ENCODE assay signal across 23 cellular contexts in genomic region chr7:81170291-81170690, GRCh38.
DNase-seq lines count a peak whose midpoint lies in the region; ATAC-seq, FAIRE-seq and TF ChIP-seq lines count a peak whose summit lies in the region.
"Had no signal": no experiment of that assay in that cellular context is flagged by ENCODE, and none has a peak within 500 bp of the region (broad histone marks: within the 10 kb centered on the region; RNA-seq: fewer than 3 reads in every experiment).

No MANE protein-coding gene starts in this region.

- H3K9me3 Mint-ChIP-seq in activated CD4-positive, alpha-beta memory T cell treated with anti-CD3 and anti-CD28 coated beads, Interleukin-2, amount 10 ng/mL, durations not matched to agents 7 days and 5 days: peaks cover 4% of the 10 kb centered on the region

- H3K27me3 ChIP-seq in Panc1 (ENCODE audit: control insufficient read depth, insufficient read depth, low read length) (no peaks in the 10 kb centered on the region), H1 (replicated peaks in 1 of 4; ENCODE audit: control insufficient read depth in 3 of 4, extremely low read depth in 1 of 4, insufficient read depth in 3 of 4, low read length in 3 of 4) (no peaks in the 10 kb centered on the region), skeletal muscle satellite cell (ENCODE audit: control insufficient read depth, insufficient read depth, low read length) (no peaks in the 10 kb centered on the region)

- H4K91ac ChIP-seq in H1 (replicated peaks; ENCODE audit: insufficient read length, low read length): no peak overlapping the region

- no peak overlapping the region for H3K4me3 Mint-ChIP-seq in activated CD4-positive, alpha-beta memory T cell treated with anti-CD3 and anti-CD28 coated beads, Interleukin-2, amount 10 ng/mL, durations not matched to agents 7 days and 5 days

- no peak for ATAC-seq in Panc1
- ATAC-seq: GM12878 had no signal

- intact Hi-C loops in Panc1 (cut with micrococcal nuclease; ENCODE audit: unreplicated experiment): loop anchor here (5.0 kb wide), 1 partner anchor 248 kb away; no protein-coding TSS in a partner anchor

- H3K4me1 ChIP-seq in Panc1 (ENCODE audit: control insufficient read depth, insufficient read depth, low read length) (peaks cover 21% of the 10 kb centered on the region), H1 (replicated peaks in 1 of 4; ENCODE audit: control insufficient read depth in 3 of 4, insufficient read depth in 4 of 4, low read length in 3 of 4) (peaks cover 0 to 4% (median 0%) of the 10 kb centered on the region in 4 experiments; a peak in 1 of 7 replicates), skeletal muscle satellite cell (ENCODE audit: control insufficient read depth, insufficient read depth, low read length) (peaks cover 28% of the 10 kb centered on the region)

- H3K79me2 ChIP-seq in H1 (ENCODE audit: control insufficient read depth in 1 of 2, insufficient read depth in 2 of 2, low read length in 2 of 2): no peaks in the 10 kb centered on the region

- POLR2A ChIA-PET in Panc1 (lab: Charles Lee) (no interaction called here), H1 (lab: Charles Lee; ENCODE audit: partially characterized antibody) (no interaction called here)
- POLR2A ChIA-PET in activated CD4-positive, alpha-beta memory T cell treated with anti-CD3 and anti-CD28 coated beads, Interleukin-2, amount 10 ng/mL, durations not matched to agents 7 days and 5 days (lab: Charles Lee): no interaction called here

- H3K27ac ChIP-seq in Panc1 (ENCODE audit: low read length): peak overlapping the region; percentile 86
- no peak overlapping the region for H3K27ac ChIP-seq in H1 (ENCODE audit: low read depth, low read length)
- H3K27ac ChIP-seq: RWPE1 had no signal

- H2BK20ac ChIP-seq in H1 (ENCODE audit: low read length): no peak overlapping the region

- no peaks in the 10 kb centered on the region for H4K20me1 ChIP-seq in H1 (replicated peaks in 1 of 2; ENCODE audit: control insufficient read depth in 1 of 2, insufficient read depth in 2 of 2, low read length in 2 of 2)

- CTCF ChIA-PET in Panc1 (lab: Charles Lee) (no interaction called here), H1 (lab: Charles Lee; ENCODE audit: partially characterized antibody) (no interaction called here)
- CTCF ChIA-PET in activated CD4-positive, alpha-beta memory T cell treated with anti-CD3 and anti-CD28 coated beads, Interleukin-2, amount 10 ng/mL, durations not matched to agents 7 days and 5 days (lab: Charles Lee): no interaction called here

- H3K56ac ChIP-seq in H1 (replicated peaks; ENCODE audit: insufficient read length, low read depth, low read length): no peak overlapping the region

- H3K27ac Mint-ChIP-seq in activated CD4-positive, alpha-beta memory T cell treated with anti-CD3 and anti-CD28 coated beads, Interleukin-2, amount 10 ng/mL, durations not matched to agents 7 days and 5 days: no peak overlapping the region

- no peak overlapping the region for H4K5ac ChIP-seq in H1 (ENCODE audit: insufficient read length, low read depth, low read length)

- H3K4me3 ChIP-seq in Panc1 (ENCODE audit: low read depth in 2 of 2, low read length in 2 of 2) (no peak overlapping the region), H1 (ENCODE audit: extremely low read depth in 1 of 4, insufficient read depth in 2 of 4, low read depth in 3 of 4, low read length in 4 of 4) (no peak overlapping the region), skeletal muscle satellite cell (ENCODE audit: low read length) (no peak overlapping the region)
- H3K4me3 ChIP-seq: GM12878 had no signal

- H3K23ac ChIP-seq in H1 (ENCODE audit: insufficient read length): no peak overlapping the region

- H3K4me1 Mint-ChIP-seq in activated CD4-positive, alpha-beta memory T cell treated with anti-CD3 and anti-CD28 coated beads, Interleukin-2, amount 10 ng/mL, durations not matched to agents 7 days and 5 days: no peaks in the 10 kb centered on the region

- TF ChIP-seq RAD21 in H1 (IDR thresholded peaks at IDR 0.05 in 1 of 2, conservative IDR thresholded peaks at IDR 0.05 in 1 of 2; ENCODE audit: low read depth in 2 of 2, low read length in 2 of 2): no peak

- H3K27me3 Mint-ChIP-seq in activated CD4-positive, alpha-beta memory T cell treated with anti-CD3 and anti-CD28 coated beads, Interleukin-2, amount 10 ng/mL, durations not matched to agents 7 days and 5 days: no peaks in the 10 kb centered on the region

- H2BK15ac ChIP-seq in H1 (ENCODE audit: low read length): no peak overlapping the region

- H3K4me2 ChIP-seq in H1 (ENCODE audit: insufficient read depth in 1 of 2, low read depth in 2 of 2, low read length in 2 of 2) (no peak overlapping the region), skeletal muscle satellite cell (ENCODE audit: low read length) (peak overlapping the region; percentile 21)

- no peak overlapping the region for H2BK5ac ChIP-seq in H1 (ENCODE audit: low read depth, low read length)

- no peak overlapping the region for H4K8ac ChIP-seq in H1 (ENCODE audit: extremely low read depth, insufficient read depth, low read length)

- no peaks in the 10 kb centered on the region for H3K79me1 ChIP-seq in H1 (ENCODE audit: low read depth, low read length)

- no TSS peak for BruUV-seq in Panc1 (replicated peaks; lab: Mats Ljungman, UMichigan)

- H3K36me3 Mint-ChIP-seq in activated CD4-positive, alpha-beta memory T cell treated with anti-CD3 and anti-CD28 coated beads, Interleukin-2, amount 10 ng/mL, durations not matched to agents 7 days and 5 days (ENCODE audit: low read depth): no peaks in the 10 kb centered on the region

- DNase-seq in EL (peak; percentile 19), Panc1 (ENCODE audit: low read depth, low spot score) (no peak), H1 (ENCODE audit: low read depth in 1 of 2, low spot score in 2 of 2) (no peak), NCI-H2227 treated with DMSO at 0.1 percent for 48 hours (lab: John Stamatoyannopoulos, UW) (no peak)
- DNase-seq in activated CD8-positive, alpha-beta memory T cell treated with anti-CD3 and anti-CD28 coated beads, Interleukin-2, amount 50 U/mL, for 4 hours: no peak
- DNase-seq in activated CD4-positive, alpha-beta memory T cell treated with anti-CD3 and anti-CD28 coated beads, Interleukin-2, amount 10 ng/mL, durations not matched to agents 7 days and 5 days: no peak
- DNase-seq in stimulated activated naive CD4-positive, alpha-beta T cell treated with Interleukin-2 at 50 U/mL for 16 hours (lab: John Stamatoyannopoulos, UW): no peak
- DNase-seq: ACHN, GDM1, KG1, NCI-H1048, NCI-H1417, NCI-H1694, NCI-H2029 treated with DMSO at 0.1 percent for 48 hours, NCI-H510A, NCI-H69, SHP77 had no signal

- peaks cover 9% of the 10 kb centered on the region; the same call in 1 of the 2 replicates for H3K9me3 ChIP-seq in Panc1 (ENCODE audit: control insufficient read depth, insufficient read depth, low read depth, low read length)
- H3K9me3 ChIP-seq in H1 (ENCODE audit: insufficient read depth in 2 of 2, low read depth in 1 of 2, low read length in 1 of 2): no peaks in the 10 kb centered on the region
- no peaks in the 10 kb centered on the region for H3K9me3 ChIP-seq in skeletal muscle satellite cell (replicated peaks; ENCODE audit: low read length)

- H3K14ac ChIP-seq in H1 (ENCODE audit: insufficient read length): no peak overlapping the region

- WGBS in H1 (ENCODE audit: extremely low coverage in 1 of 2, insufficient coverage in 1 of 2, insufficient read length in 1 of 2, insufficient replicate concordance in 2 of 2, low coverage in 1 of 2, low lambda C conversion rate in 2 of 2, missing lambda C conversion rate in 1 of 2), 2 experiments: 95% methylated on average over 3 of the region's 3 CpGs; no CpG with 5 or more reads in 1 of the 2 experiments

- 0 out of 2 replicates have a peak overlapping the region, but pooled peaks have one; percentile 38 for H2AFZ ChIP-seq in H1 (ENCODE audit: low read length)

- no peak for TF ChIP-seq POLR2A in H1 (IDR thresholded peaks at IDR 0.05; ENCODE audit: control extremely low read depth in 1 of 2, low read depth in 2 of 2, low read length in 2 of 2)

- H2BK120ac ChIP-seq in H1 (replicated peaks; ENCODE audit: low read depth, low read length): no peak overlapping the region

- no peak overlapping the region for H3K4ac ChIP-seq in H1 (replicated peaks; ENCODE audit: insufficient read length, low read depth, low read length)

- H3K9ac ChIP-seq in H1 (replicated peaks in 1 of 4; ENCODE audit: extremely low read depth in 1 of 4, low read depth in 3 of 4, low read length in 3 of 4) (no peak overlapping the region), skeletal muscle satellite cell (ENCODE audit: low read depth, low read length) (no peak overlapping the region)

- TF ChIP-seq CTCF in Panc1 (IDR thresholded peaks at IDR 0.05): no peak
- TF ChIP-seq CTCF in H1 (IDR thresholded peaks at IDR 0.05; ENCODE audit: control extremely low read depth in 1 of 3, insufficient read depth in 1 of 3, low read depth in 1 of 3, low read length in 3 of 3): no peak

- no peak for FAIRE-seq in H1 (lab: Jason Lieb, UNC)
- FAIRE-seq: D721Med, GM12878, H54, HTR-8/SVneo had no signal

- no peak overlapping the region for H2AK5ac ChIP-seq in H1 (ENCODE audit: low read depth, low read length)

- in situ Hi-C loops in Panc1 (cut with HindIII; ENCODE audit: low pct_unique_long_range_greater_than_20kb, low sequenced_read_pairs): no loop called here

- TF ChIP-seq EP300 in H1 (IDR thresholded peaks at IDR 0.05; ENCODE audit: borderline replicate concordance in 1 of 2, low read depth in 2 of 2, low read length in 2 of 2): no peak

- no peak overlapping the region for H3K18ac ChIP-seq in H1 (ENCODE audit: extremely low read depth, low read length)

- H2BK12ac ChIP-seq in H1 (ENCODE audit: low read depth, low read length): no peak overlapping the region

- H3K23me2 ChIP-seq in H1 (ENCODE audit: low read depth, low read length): no peaks in the 10 kb centered on the region

- no peaks in the 10 kb centered on the region for H3K36me3 ChIP-seq in Panc1 (ENCODE audit: control insufficient read depth, insufficient read depth, low read length)
- H3K36me3 ChIP-seq in H1 (ENCODE audit: control insufficient read depth in 2 of 4, insufficient read depth in 4 of 4, low read length in 3 of 4): no peaks in the 10 kb centered on the region
- H3K36me3 ChIP-seq in skeletal muscle satellite cell (ENCODE audit: insufficient read depth, low read length): no peaks in the 10 kb centered on the region

TF ChIP-seq in H1, 55 proteins besides CTCF, POLR2A, EP300 and RAD21 (continues in another document):
- TF ChIP-seq CHD2 (IDR thresholded peaks at IDR 0.05; ENCODE audit: low read length) (no peak), E2F6 (IDR thresholded peaks at IDR 0.05) (no peak), JUND (IDR thresholded peaks at IDR 0.05; ENCODE audit: low read length) (no peak), ATF3 (IDR thresholded peaks at IDR 0.05; ENCODE audit: insufficient read depth, low read depth, low read length) (no peak)
